ENCODE assay signal across 1 cellular context in genomic region chrX:23782863-23783568, GRCh38.
TF ChIP-seq lines count a peak whose summit lies in the region.

Gene SAT1 (plus strand): TSS chrX:23783173. CDS start chrX:23783352, 179 bp downstream.

TF ChIP-seq in HEK293, 187 proteins besides CTCF, POLR2A, EP300 and RAD21 (continued from another document and continues in another):
- no peak; the same call in 1 of the 2 replicates for TF ChIP-seq ZNF280D (tag by site-specific recombination; IDR thresholded peaks at IDR 0.05)
- no peak for TF ChIP-seq ZNF529 (tag by site-specific recombination; IDR thresholded peaks at IDR 0.05; ENCODE audit: insufficient replicate concordance)
- peak; percentile 75; the same call in 1 of the 2 replicates for TF ChIP-seq ZNF501 (tag by site-specific recombination; IDR thresholded peaks at IDR 0.05)
- peak; percentile 92 for TF ChIP-seq PATZ1 (tag by site-specific recombination; IDR thresholded peaks at IDR 0.05)
- TF ChIP-seq ZNF26 (tag by site-specific recombination; IDR thresholded peaks at IDR 0.05) = no peak
- no peak for TF ChIP-seq ZNF302 (tag by site-specific recombination; IDR thresholded peaks at IDR 0.05; ENCODE audit: low read depth)
- peak; percentile 79 for TF ChIP-seq IKZF3 (tag by site-specific recombination; IDR thresholded peaks at IDR 0.05)
- TF ChIP-seq ZNF248 (tag by site-specific recombination; IDR thresholded peaks at IDR 0.05) = no peak
- no peak for TF ChIP-seq TSHZ1 (tag by site-specific recombination; IDR thresholded peaks at IDR 0.05; ENCODE audit: borderline replicate concordance)
- peak; percentile 70; the same call in 1 of the 2 replicates for TF ChIP-seq GFI1B (tag by site-specific recombination; IDR thresholded peaks at IDR 0.05)
- TF ChIP-seq ZNF514 (tag by site-specific recombination; IDR thresholded peaks at IDR 0.05) = no peak
- no peak for TF ChIP-seq ZNF266 (tag by site-specific recombination; IDR thresholded peaks at IDR 0.05; ENCODE audit: low read depth)
- TF ChIP-seq ZBTB48 (tag by site-specific recombination; IDR thresholded peaks at IDR 0.05) = no peak
- no peak for TF ChIP-seq ZNF426 (tag by site-specific recombination; IDR thresholded peaks at IDR 0.05)
- no peak for TF ChIP-seq ZNF350 (tag by site-specific recombination; IDR thresholded peaks at IDR 0.05)
- no peak for TF ChIP-seq TCF7L2 (IDR thresholded peaks at IDR 0.05; ENCODE audit: borderline replicate concordance, low read depth, low read length)
- no peak for TF ChIP-seq ZNF513 (tag by site-specific recombination; IDR thresholded peaks at IDR 0.05)
- TF ChIP-seq ZNF830 (tag by site-specific recombination; IDR thresholded peaks at IDR 0.05; ENCODE audit: low read depth) = no peak
- TF ChIP-seq ZNF558 (tag by site-specific recombination; IDR thresholded peaks at IDR 0.05) = no peak; the same call in 1 of the 2 replicates
- no peak for TF ChIP-seq KLF7 (tag by site-specific recombination; IDR thresholded peaks at IDR 0.05; ENCODE audit: borderline replicate concordance)
- TF ChIP-seq ZSCAN4 (tag by site-specific recombination; IDR thresholded peaks at IDR 0.05) = peak; percentile 33; the same call in 1 of the 2 replicates
- TF ChIP-seq GLIS2 (tag by site-specific recombination; IDR thresholded peaks at IDR 0.05) = peak; percentile 50; the same call in 1 of the 2 replicates
- no peak for TF ChIP-seq ZNF510 (tag by site-specific recombination; IDR thresholded peaks at IDR 0.05; ENCODE audit: insufficient replicate concordance)
- TF ChIP-seq INSM2 (tag by site-specific recombination; IDR thresholded peaks at IDR 0.05) = 0 out of 2 replicates have a peak, but pooled peaks have one; percentile 18
- no peak for TF ChIP-seq ZNF571 (tag by site-specific recombination; IDR thresholded peaks at IDR 0.05)
- peak; percentile 32 for TF ChIP-seq ZBTB26 (tag by site-specific recombination; optimal IDR thresholded peaks at IDR 0.05)
- no peak for TF ChIP-seq ZNF610 (tag by site-specific recombination; IDR thresholded peaks at IDR 0.05; ENCODE audit: borderline replicate concordance)
- no peak for TF ChIP-seq ZNF664 (tag by site-specific recombination; IDR thresholded peaks at IDR 0.05)
- TF ChIP-seq ZNF132 (tag by site-specific recombination; IDR thresholded peaks at IDR 0.05; ENCODE audit: borderline replicate concordance) = no peak
- peak; percentile 41; the same call in 1 of the 2 replicates for TF ChIP-seq BCL11B (tag by site-specific recombination; IDR thresholded peaks at IDR 0.05; ENCODE audit: low read depth)
- no peak for TF ChIP-seq ZNF792 (tag by site-specific recombination; IDR thresholded peaks at IDR 0.05)
- no peak for TF ChIP-seq ZNF140 (tag by site-specific recombination; IDR thresholded peaks at IDR 0.05)
- TF ChIP-seq ZNF629 (tag by site-specific recombination; IDR thresholded peaks at IDR 0.05) = peak; percentile 67
- TF ChIP-seq ZNF768 (tag by site-specific recombination; IDR thresholded peaks at IDR 0.05) = no peak; the same call in 1 of the 2 replicates
- TF ChIP-seq KLF17 (tag by site-specific recombination; IDR thresholded peaks at IDR 0.05) = peak; percentile 58; the same call in 1 of the 2 replicates
- peak; percentile 32; the same call in 1 of the 2 replicates for TF ChIP-seq KLF10 (tag by site-specific recombination; IDR thresholded peaks at IDR 0.05)
- no peak for TF ChIP-seq ZNF404 (tag by site-specific recombination; IDR thresholded peaks at IDR 0.05)
- no peak for TF ChIP-seq ZNF184 (tag by site-specific recombination; IDR thresholded peaks at IDR 0.05)
- TF ChIP-seq ZNF112 (tag by site-specific recombination; IDR thresholded peaks at IDR 0.05) = no peak
- no peak for TF ChIP-seq ZNF354C (tag by site-specific recombination; IDR thresholded peaks at IDR 0.05; ENCODE audit: borderline replicate concordance, low read depth)
